Comparison of ENCODE assay signal across 8 cellular contexts in genomic region chr11:59616396-59616982, GRCh38. TPM values are rescaled to one million over a fixed set of nuclear protein-coding genes. Genes with fewer than 3 reads are reported as not detected.
A peak's percentile ranks its signal among the peaks of the same experiment; 100 is the strongest.
DNase-seq lines count a peak whose midpoint lies in the region; ATAC-seq and TF ChIP-seq lines count a peak whose summit lies in the region.

No MANE protein-coding gene starts in this region.

- CTCF ChIA-PET in CD8-positive, alpha-beta T cell (lab: Charles Lee): interaction anchor here (0.8 to 1.5 kb wide), 4 partner anchors 10 to 179 kb away, joined by 3 to 8 read pairs (median 4); partner anchors contain the start of gene PATL1
- CTCF ChIA-PET in GM10248 (lab: Yijun Ruan, JAX): interaction anchor here (0.9 to 2.0 kb wide), 4 partner anchors 12 to 53 kb away, joined by 3 to 7 read pairs (median 4); no protein-coding TSS in a partner anchor

- no peak for TF ChIP-seq CTCF in CD8-positive, alpha-beta T cell (IDR thresholded peaks at IDR 0.05)
- TF ChIP-seq CTCF in MM.1S (IDR thresholded peaks at IDR 0.05; ENCODE audit: low read length) (no peak), GM10248 (IDR thresholded peaks at IDR 0.05; ENCODE audit: control extremely low read depth, extremely low read depth, low read depth, missing control alignments) (no peak)

- peak overlapping the region; percentile 87 for H3K4me3 Mint-ChIP-seq in CD8-positive, alpha-beta T cell
- peak overlapping the region; percentile 89 for H3K4me3 Mint-ChIP-seq in dendritic cell treated with granulocyte-macrophage colony-stimulating factor and Interleukin-4, amounts not matched to agents 40 ng/mL and 50 ng/mL, for 4 days

- intact Hi-C loops in CD8-positive, alpha-beta T cell (cut with DNase I, micrococcal nuclease): loop anchor here (1.0 to 10.0 kb wide), 8 partner anchors 53 to 1952 kb away; partner anchors contain the start of genes ZDHHC5 (in 2 of the 2), LPXN (in 1 of the 2), MRPL16 (in 1 of the 2) and PATL1 (in 1 of the 2)
- intact Hi-C loops in dendritic cell treated with granulocyte-macrophage colony-stimulating factor and Interleukin-4, amounts not matched to agents 40 ng/mL and 50 ng/mL, for 4 days (cut with micrococcal nuclease): loop anchor here (1.0 to 10.0 kb wide), 3 partner anchors 53 to 188 kb away; partner anchors contain the start of gene PATL1

- H3K9me3 ChIP-seq in CD8-positive, alpha-beta T cell (ENCODE audit: low read length): no peaks in the 10 kb centered on the region
- H3K9me3 ChIP-seq in MM.1S (replicated peaks; ENCODE audit: insufficient read depth, low read length) (no peaks in the 10 kb centered on the region), muscle layer of duodenum (ENCODE audit: control insufficient read depth in 1 of 2, low read length in 2 of 2) (no peaks in the 10 kb centered on the region)

- peak overlapping the region; percentile 69 for H3K4me3 ChIP-seq in CD8-positive, alpha-beta T cell (ENCODE audit: low read depth, low read length)
- H3K4me3 ChIP-seq in MM.1S (ENCODE audit: low read length) (peak overlapping the region; percentile 61), muscle layer of duodenum (ENCODE audit: low read depth in 1 of 2, low read length in 2 of 2) (peak overlapping the region; percentile 60 to 83)

- no peaks in the 10 kb centered on the region for H4K20me1 ChIP-seq in MM.1S (ENCODE audit: insufficient read depth, low read length)

- H3F3A ChIP-seq in MM.1S (ENCODE audit: insufficient read depth, low read length): no peaks in the 10 kb centered on the region; the same call in 1 of the 2 replicates

- ATAC-seq in CD8-positive, alpha-beta T cell: no peak
- ATAC-seq in HG03520 (IDR thresholded peaks at IDR 0.05; ENCODE audit: unreplicated experiment): no peak

- peaks cover 17% of the 10 kb centered on the region for H3K36me3 Mint-ChIP-seq in CD8-positive, alpha-beta T cell
- peaks cover 23% of the 10 kb centered on the region for H3K36me3 Mint-ChIP-seq in dendritic cell treated with granulocyte-macrophage colony-stimulating factor and Interleukin-4, amounts not matched to agents 40 ng/mL and 50 ng/mL, for 4 days (ENCODE audit: low read depth)

- no peaks in the 10 kb centered on the region for H3K9me3 Mint-ChIP-seq in CD8-positive, alpha-beta T cell
- H3K9me3 Mint-ChIP-seq in dendritic cell treated with granulocyte-macrophage colony-stimulating factor and Interleukin-4, amounts not matched to agents 40 ng/mL and 50 ng/mL, for 4 days: no peaks in the 10 kb centered on the region

- peak overlapping the region; percentile 97 for H3K27ac Mint-ChIP-seq in CD8-positive, alpha-beta T cell
- peak overlapping the region; percentile 98 for H3K27ac Mint-ChIP-seq in dendritic cell treated with granulocyte-macrophage colony-stimulating factor and Interleukin-4, amounts not matched to agents 40 ng/mL and 50 ng/mL, for 4 days

- no peak for DNase-seq in CD8-positive, alpha-beta T cell
- DNase-seq in MM.1S: no peak
- DNase-seq in GM10248 (ENCODE audit: extremely low spot score): no peak
- no peak for DNase-seq in stimulated activated CD8-positive, alpha-beta memory T cell treated with anti-CD3 and anti-CD28 coated beads, Interleukin-4, amount 100 ng/mL, for 48 hours
- no peak for DNase-seq in NCI-H774 (lab: John Stamatoyannopoulos, UW)

- peak overlapping the region; percentile 87 for H2AFZ ChIP-seq in MM.1S (ENCODE audit: low read length)

- H3K36me3 ChIP-seq in CD8-positive, alpha-beta T cell (ENCODE audit: insufficient read depth, low read length): no peaks in the 10 kb centered on the region
- no peaks in the 10 kb centered on the region for H3K36me3 ChIP-seq in MM.1S (replicated peaks; ENCODE audit: insufficient read depth, low read length)
- no peaks in the 10 kb centered on the region for H3K36me3 ChIP-seq in muscle layer of duodenum (ENCODE audit: control insufficient read depth in 1 of 2, insufficient read depth in 2 of 2, low read length in 2 of 2)

- no peaks in the 10 kb centered on the region for H3K9me2 ChIP-seq in MM.1S (replicated peaks; ENCODE audit: insufficient read depth, low read length)

- no peaks in the 10 kb centered on the region for H3K27me3 ChIP-seq in CD8-positive, alpha-beta T cell (ENCODE audit: insufficient read depth, low read length)
- no peaks in the 10 kb centered on the region for H3K27me3 ChIP-seq in MM.1S (replicated peaks; ENCODE audit: insufficient read depth, low read length)
- no peaks in the 10 kb centered on the region for H3K27me3 ChIP-seq in muscle layer of duodenum (ENCODE audit: low read depth, low read length)

- H3K27me3 Mint-ChIP-seq in CD8-positive, alpha-beta T cell (ENCODE audit: low read depth): no peaks in the 10 kb centered on the region
- H3K27me3 Mint-ChIP-seq in dendritic cell treated with granulocyte-macrophage colony-stimulating factor and Interleukin-4, amounts not matched to agents 40 ng/mL and 50 ng/mL, for 4 days: no peaks in the 10 kb centered on the region

- POLR2A ChIA-PET in CD8-positive, alpha-beta T cell (lab: Charles Lee): interaction anchor here (0.9 to 3.5 kb wide), 16 partner anchors 13 to 1295 kb away, joined by 3 to 58 read pairs (median 5); partner anchors contain the start of gene PATL1
- POLR2A ChIA-PET in GM10248 (lab: Yijun Ruan, JAX): interaction anchor here (0.6 to 2.4 kb wide), 6 partner anchors 9 to 472 kb away, joined by 3 to 19 read pairs (median 5); partner anchors contain the start of gene PATL1

- H3K27ac ChIP-seq in CD8-positive, alpha-beta T cell (ENCODE audit: low read depth, low read length): peak overlapping the region; percentile 92
- H3K27ac ChIP-seq in MM.1S (ENCODE audit: low read length) (peak overlapping the region; percentile 81; the same call in 1 of the 2 replicates), muscle layer of duodenum (ENCODE audit: low read length) (peak overlapping the region; percentile 99)

- peaks cover 37% of the 10 kb centered on the region for H3K79me2 ChIP-seq in MM.1S (ENCODE audit: low read length)

- H3K4me1 ChIP-seq in CD8-positive, alpha-beta T cell (ENCODE audit: insufficient read depth, low read length): peaks cover 37% of the 10 kb centered on the region
- H3K4me1 ChIP-seq in MM.1S (ENCODE audit: low read length) (peaks cover 12% of the 10 kb centered on the region), muscle layer of duodenum (ENCODE audit: control insufficient read depth in 1 of 2, insufficient read depth in 2 of 2, low read length in 2 of 2) (peaks cover 25 to 35% of the 10 kb centered on the region in 2 donors)

- H3K4me2 ChIP-seq in MM.1S (ENCODE audit: low read depth, low read length): peak overlapping the region; percentile 86

- H3K9ac ChIP-seq in MM.1S (ENCODE audit: low read length): peak overlapping the region; percentile 50; the same call in 1 of the 2 replicates

- H3K4me1 Mint-ChIP-seq in CD8-positive, alpha-beta T cell (ENCODE audit: low read depth): peaks cover 42% of the 10 kb centered on the region
- H3K4me1 Mint-ChIP-seq in dendritic cell treated with granulocyte-macrophage colony-stimulating factor and Interleukin-4, amounts not matched to agents 40 ng/mL and 50 ng/mL, for 4 days (ENCODE audit: low read depth): peaks cover 40% of the 10 kb centered on the region

RNA-seq across cellular contexts. Expression of gene OSBP, which starts 0.9 kb away (rescaled TPM):
- 10 to 100 TPM; 66.0 to 66.3 TPM for total RNA-seq in CD8-positive, alpha-beta T cell

RNA-seq across cellular contexts. Expression of gene PATL1, which starts 52.3 kb away (rescaled TPM):
- total RNA-seq in CD8-positive, alpha-beta T cell: 10 to 100 TPM; 59.5 to 59.6 TPM
